In genomic region chr5:171542504-171543150, GRCh38 we compare ENCODE assay signal across 18 cellular contexts.
DNase-seq lines count a peak whose midpoint lies in the region; ATAC-seq and TF ChIP-seq lines count a peak whose summit lies in the region.
"Had no signal": no experiment of that assay in that cellular context is flagged by ENCODE, and none has a peak within 500 bp of the region (broad histone marks: within the 10 kb centered on the region; RNA-seq: fewer than 3 reads in every experiment).

No MANE protein-coding gene starts in this region.

- ATAC-seq in Right ventricle myocardium superior (ENCODE audit: poor library complexity) (peak; percentile 79), left ventricle myocardium superior (peak; percentile 89), psoas muscle (peak; percentile 65 to 87 (median 86))
- ATAC-seq: CD8-positive, alpha-beta T cell had no signal

- peak; percentile 53 for DNase-seq in Right ventricle myocardium superior
- DNase-seq in cardiac septum (ENCODE audit: low spot score): no peak
- DNase-seq in left ventricle myocardium superior: peak; percentile 49
- DNase-seq in psoas muscle: no peak
- DNase-seq in NCI-H446 treated with DMSO at 0.1 percent for 48 hours (lab: John Stamatoyannopoulos, UW): no peak
- no peak for DNase-seq in NCI-H1436 treated with DMSO at 0.1 percent for 48 hours (lab: John Stamatoyannopoulos, UW)
- DNase-seq in mesendoderm: no peak
- DNase-seq: 8988T; CD8-positive, alpha-beta T cell; DMS153; HCEC 1CT; Karpas-422; NCI-H2081 treated with DMSO at 0.1 percent for 48 hours; NCI-H526; Peyer's patch had no signal

- H3K4me3 ChIP-seq in psoas muscle (no peak overlapping the region), mesendoderm (ENCODE audit: low read length) (no peak overlapping the region)
- H3K4me3 ChIP-seq: BLaER1 treated with 17β-estradiol and CSF1 and Interleukin-3, amounts not matched to agents 10 nM and 100 nM; GM23248; Peyer's patch; SJSA1 had no signal

- TF ChIP-seq CTCF in psoas muscle (IDR thresholded peaks at IDR 0.05): no peak

- no peak overlapping the region for H3K56ac ChIP-seq in mesendoderm (ENCODE audit: low read length)

- H3K79me1 ChIP-seq in mesendoderm (ENCODE audit: low read length): no peaks in the 10 kb centered on the region

- H2BK15ac ChIP-seq in mesendoderm (replicated peaks; ENCODE audit: low read depth): no peak overlapping the region

- no peak overlapping the region for H3K18ac ChIP-seq in mesendoderm (ENCODE audit: low read length)

- H3K27me3 ChIP-seq in psoas muscle (ENCODE audit: insufficient read depth in 3 of 3, low read length in 2 of 3) (no peaks in the 10 kb centered on the region), mesendoderm (ENCODE audit: insufficient read depth, low read length, poor library complexity) (no peaks in the 10 kb centered on the region)
- H3K27me3 ChIP-seq: BLaER1 treated with 17β-estradiol and CSF1 and Interleukin-3, amounts not matched to agents 10 nM and 100 nM; Peyer's patch; SJSA1 had no signal

- 34 to 38% (median 36%) methylated on average over 15 of the region's 15 CpGs for WGBS in psoas muscle, 3 donors
- WGBS in mesendoderm (ENCODE audit: extremely low coverage, insufficient coverage, low lambda C conversion rate): no CpG with 5 or more reads among the region's 15 CpGs

- H3K36me3 ChIP-seq in psoas muscle (ENCODE audit: insufficient read depth in 1 of 2, low read depth in 1 of 2) (no peaks in the 10 kb centered on the region), mesendoderm (ENCODE audit: control insufficient read depth, insufficient read depth, low read length) (no peaks in the 10 kb centered on the region)
- H3K36me3 ChIP-seq: BLaER1 treated with 17β-estradiol and CSF1 and Interleukin-3, amounts not matched to agents 10 nM and 100 nM; Peyer's patch; SJSA1 had no signal

- H3K79me2 ChIP-seq in mesendoderm (ENCODE audit: control insufficient read depth, insufficient read depth, low read length): no peaks in the 10 kb centered on the region

- H3K4me2 ChIP-seq in mesendoderm (ENCODE audit: low read length): no peak overlapping the region
- H3K4me2 ChIP-seq: BLaER1 treated with 17β-estradiol and CSF1 and Interleukin-3, amounts not matched to agents 10 nM and 100 nM had no signal

- no peak overlapping the region for H4K8ac ChIP-seq in mesendoderm (ENCODE audit: low read depth, low read length)

- intact Hi-C loops in Right ventricle myocardium superior (cut with DNase I): no loop called here
- intact Hi-C loops in cardiac septum (cut with DNase I): no loop called here
- intact Hi-C loops in left ventricle myocardium superior (cut with micrococcal nuclease): no loop called here
- intact Hi-C loops in psoas muscle (cut with DNase I): no loop called here

- no peak overlapping the region for H2BK120ac ChIP-seq in mesendoderm (ENCODE audit: low read depth, low read length)

- H2AK5ac ChIP-seq in mesendoderm (ENCODE audit: low read length): no peak overlapping the region

- peak overlapping the region; percentile 25 for H3K27ac ChIP-seq in psoas muscle
- no peak overlapping the region for H3K27ac ChIP-seq in mesendoderm (ENCODE audit: low read depth, low read length)
- H3K27ac ChIP-seq: BLaER1 treated with 17β-estradiol and CSF1 and Interleukin-3, amounts not matched to agents 10 nM and 100 nM; GM23248; Peyer's patch; SJSA1 had no signal

- no peak overlapping the region for H2BK5ac ChIP-seq in mesendoderm (ENCODE audit: low read length)

- no peak overlapping the region for H3K9ac ChIP-seq in mesendoderm (ENCODE audit: low read length)
- H3K9ac ChIP-seq: BLaER1 treated with 17β-estradiol and CSF1 and Interleukin-3, amounts not matched to agents 10 nM and 100 nM; GM23248 had no signal

- H4K5ac ChIP-seq in mesendoderm (ENCODE audit: low read length): no peak overlapping the region

- H3K23ac ChIP-seq in mesendoderm (ENCODE audit: low read length): no peak overlapping the region

- no peaks in the 10 kb centered on the region for H3K9me3 ChIP-seq in psoas muscle
- H3K9me3 ChIP-seq: BLaER1 treated with 17β-estradiol and CSF1 and Interleukin-3, amounts not matched to agents 10 nM and 100 nM; Peyer's patch; SJSA1 had no signal

- H3K4ac ChIP-seq in mesendoderm (ENCODE audit: low read depth, low read length): no peak overlapping the region

- H3K4me1 ChIP-seq in psoas muscle: peaks cover 6% of the 10 kb centered on the region
- H3K4me1 ChIP-seq in mesendoderm (ENCODE audit: control insufficient read depth, low read depth, low read length): no peaks in the 10 kb centered on the region
- H3K4me1 ChIP-seq: BLaER1 treated with 17β-estradiol and CSF1 and Interleukin-3, amounts not matched to agents 10 nM and 100 nM; Peyer's patch had no signal

Comparison
In these comparisons a context has a peak if more than half of its experiments do, and no peak if none do; other contexts are left out.
1. DNase-seq: peak in Right ventricle myocardium superior (single experiment) and left ventricle myocardium superior (single experiment); none in cardiac septum (single experiment), psoas muscle (0 of 2), NCI-H446 treated with DMSO at 0.1 percent for 48 hours (single experiment), NCI-H1436 treated with DMSO at 0.1 percent for 48 hours (single experiment) and mesendoderm (single experiment).
2. Peak in every context shown above with its lines, with median percentiles within 50 percentile points of each other: ATAC-seq.